Comparison of ENCODE assay signal across 14 cellular contexts in the genomic region with DNA sequence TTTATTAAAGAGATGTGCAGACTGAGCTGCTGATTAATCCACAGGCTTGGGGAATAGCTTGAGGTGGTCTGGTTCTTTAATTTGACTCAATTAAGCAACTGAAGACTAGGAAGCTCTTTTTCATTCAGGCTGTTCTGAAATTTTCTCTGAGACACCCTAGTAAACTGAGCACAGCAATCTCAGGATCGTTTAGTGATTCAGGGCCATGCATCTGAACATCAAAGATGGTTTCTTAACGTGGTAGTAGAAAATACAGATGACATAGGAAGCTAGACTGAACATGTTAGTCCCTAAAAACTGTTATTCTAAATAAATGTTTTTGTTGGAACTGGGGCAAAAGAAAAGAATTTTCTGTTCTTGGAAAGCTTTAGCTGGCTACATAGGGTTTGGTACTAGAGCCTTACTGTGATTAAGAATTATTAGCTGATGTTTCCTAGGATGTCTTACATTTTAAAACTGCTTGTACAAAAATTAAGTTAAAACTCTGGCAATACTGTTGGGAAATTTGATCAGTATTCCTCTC.
DNase-seq lines count a peak whose midpoint lies in the region; ATAC-seq and TF ChIP-seq lines count a peak whose summit lies in the region.
"Had no signal": no experiment of that assay in that cellular context is flagged by ENCODE, and none has a peak within 500 bp of the region (broad histone marks: within the 10 kb centered on the region; RNA-seq: fewer than 3 reads in every experiment).

No MANE protein-coding gene starts in this region.

- no peak for TF ChIP-seq POLR2A in esophagus muscularis mucosa (IDR thresholded peaks at IDR 0.05; ENCODE audit: low read depth)

- ATAC-seq in activated T-helper 17 cell treated with anti-CD3 and anti-CD28 coated beads, Interleukin-2, amount 50 U/mL, for 72 hours (replicated peaks) = peak; percentile 56
- ATAC-seq in stimulated activated effector memory CD8-positive, alpha-beta T cell treated with anti-CD3 and anti-CD28 coated beads, Interleukin-12 subunit alpha, Interleukin-12 subunit beta, amount 100 ng/mL, for 72 hours = peak; percentile 62
- no peak for ATAC-seq in HG02973 (IDR thresholded peaks at IDR 0.05; ENCODE audit: unreplicated experiment)
- ATAC-seq: A549, left lung had no signal

- peaks cover 4% of the 10 kb centered on the region for H3K9me3 Mint-ChIP-seq in activated CD4-positive, alpha-beta T cell treated with anti-CD3 and anti-CD28 coated beads, Interleukin-2, amount 10 ng/mL, durations not matched to agents 24 days and 14 days
- H3K9me3 Mint-ChIP-seq in activated T-helper 17 cell treated with anti-CD3 and anti-CD28 coated beads, Interleukin-2, amount 50 U/mL, for 72 hours = no peaks in the 10 kb centered on the region
- no peaks in the 10 kb centered on the region for H3K9me3 Mint-ChIP-seq in stimulated activated effector memory CD8-positive, alpha-beta T cell treated with anti-CD3 and anti-CD28 coated beads, Interleukin-12 subunit alpha, Interleukin-12 subunit beta, amount 100 ng/mL, for 72 hours
- H3K9me3 Mint-ChIP-seq: CD8-positive, alpha-beta memory T cell had no signal

- H3K4me3 ChIP-seq in esophagus muscularis mucosa (no peak overlapping the region), HAP-1 (no peak overlapping the region)
- H3K4me3 ChIP-seq: A549, adrenal gland, left lung had no signal

- peak overlapping the region; percentile 97 for H3K27ac Mint-ChIP-seq in activated CD4-positive, alpha-beta T cell treated with anti-CD3 and anti-CD28 coated beads, Interleukin-2, amount 10 ng/mL, durations not matched to agents 24 days and 14 days
- peak overlapping the region; percentile 99 for H3K27ac Mint-ChIP-seq in activated T-helper 17 cell treated with anti-CD3 and anti-CD28 coated beads, Interleukin-2, amount 50 U/mL, for 72 hours
- peak overlapping the region; percentile 96 for H3K27ac Mint-ChIP-seq in stimulated activated effector memory CD8-positive, alpha-beta T cell treated with anti-CD3 and anti-CD28 coated beads, Interleukin-12 subunit alpha, Interleukin-12 subunit beta, amount 100 ng/mL, for 72 hours

- no peaks in the 10 kb centered on the region for H3K27me3 Mint-ChIP-seq in activated CD4-positive, alpha-beta T cell treated with anti-CD3 and anti-CD28 coated beads, Interleukin-2, amount 10 ng/mL, durations not matched to agents 24 days and 14 days
- no peaks in the 10 kb centered on the region for H3K27me3 Mint-ChIP-seq in activated T-helper 17 cell treated with anti-CD3 and anti-CD28 coated beads, Interleukin-2, amount 50 U/mL, for 72 hours
- H3K27me3 Mint-ChIP-seq: CD8-positive, alpha-beta memory T cell had no signal

- TF ChIP-seq EP300 in esophagus muscularis mucosa (IDR thresholded peaks at IDR 0.05) = no peak

- peak overlapping the region; percentile 56 to 88 (median 86) for H3K27ac ChIP-seq in esophagus muscularis mucosa (replicated peaks in 1 of 4)
- H3K27ac ChIP-seq: adrenal gland had no signal

- H3K36me3 ChIP-seq in esophagus muscularis mucosa (peaks cover 14 to 54% (median 33%) of the 10 kb centered on the region in 4 donors), HAP-1 (replicated peaks) (no peaks in the 10 kb centered on the region)

- H3K9me3 ChIP-seq in esophagus muscularis mucosa (no peaks in the 10 kb centered on the region), HAP-1 (no peaks in the 10 kb centered on the region)
- H3K9me3 ChIP-seq: A549, adrenal gland, left lung had no signal

- TF ChIP-seq CTCF in esophagus muscularis mucosa (IDR thresholded peaks at IDR 0.05) = no peak

- H3K36me3 Mint-ChIP-seq in activated CD4-positive, alpha-beta T cell treated with anti-CD3 and anti-CD28 coated beads, Interleukin-2, amount 10 ng/mL, durations not matched to agents 24 days and 14 days (ENCODE audit: low read depth) = peaks cover 5% of the 10 kb centered on the region
- peaks cover 44% of the 10 kb centered on the region for H3K36me3 Mint-ChIP-seq in activated T-helper 17 cell treated with anti-CD3 and anti-CD28 coated beads, Interleukin-2, amount 50 U/mL, for 72 hours (ENCODE audit: low read depth)
- H3K36me3 Mint-ChIP-seq in stimulated activated effector memory CD8-positive, alpha-beta T cell treated with anti-CD3 and anti-CD28 coated beads, Interleukin-12 subunit alpha, Interleukin-12 subunit beta, amount 100 ng/mL, for 72 hours = peaks cover 6% of the 10 kb centered on the region
- H3K36me3 Mint-ChIP-seq: CD8-positive, alpha-beta memory T cell had no signal

- H3K4me1 ChIP-seq in esophagus muscularis mucosa (peaks cover 22 to 62% (median 41%) of the 10 kb centered on the region in 4 donors), HAP-1 (peaks cover 5% of the 10 kb centered on the region; the same call in 1 of the 2 replicates)

- 74% methylated on average over 2 of the region's 2 CpGs for WGBS in esophagus muscularis mucosa

- intact Hi-C loops in activated CD4-positive, alpha-beta T cell treated with anti-CD3 and anti-CD28 coated beads, Interleukin-2, amount 10 ng/mL, durations not matched to agents 24 days and 14 days (cut with micrococcal nuclease) = no loop called here
- intact Hi-C loops in esophagus muscularis mucosa (cut with DNase I) = loop anchor here (5.0 kb wide), 1 partner anchor 37 kb away; no protein-coding TSS in a partner anchor

- no peaks in the 10 kb centered on the region for H3K27me3 ChIP-seq in esophagus muscularis mucosa
- H3K27me3 ChIP-seq in HAP-1 (ENCODE audit: low read depth) = no peaks in the 10 kb centered on the region
- H3K27me3 ChIP-seq: adrenal gland, left lung had no signal

- in situ Hi-C loops in HAP-1 (cut with MboI; ENCODE audit: low sequenced_read_pairs) = loop anchor here (25.0 kb wide), 1 partner anchor 307 kb away; no protein-coding TSS in a partner anchor

- peaks cover 38% of the 10 kb centered on the region for H3K4me1 Mint-ChIP-seq in activated CD4-positive, alpha-beta T cell treated with anti-CD3 and anti-CD28 coated beads, Interleukin-2, amount 10 ng/mL, durations not matched to agents 24 days and 14 days
- peaks cover 20% of the 10 kb centered on the region for H3K4me1 Mint-ChIP-seq in activated T-helper 17 cell treated with anti-CD3 and anti-CD28 coated beads, Interleukin-2, amount 50 U/mL, for 72 hours
- H3K4me1 Mint-ChIP-seq in stimulated activated effector memory CD8-positive, alpha-beta T cell treated with anti-CD3 and anti-CD28 coated beads, Interleukin-12 subunit alpha, Interleukin-12 subunit beta, amount 100 ng/mL, for 72 hours = peaks cover 25% of the 10 kb centered on the region

- DNase-seq in activated CD4-positive, alpha-beta T cell treated with anti-CD3 and anti-CD28 coated beads, Interleukin-2, amount 10 ng/mL, durations not matched to agents 24 days and 14 days = no peak
- DNase-seq in activated CD4-positive, alpha-beta T cell treated with anti-CD3 and anti-CD28 coated beads for 1 hour = no peak
- DNase-seq in esophagus muscularis mucosa (ENCODE audit: extremely low spot score) = no peak
- no peak for DNase-seq in stimulated activated effector memory CD8-positive, alpha-beta T cell treated with anti-CD3 and anti-CD28 coated beads, Interleukin-12 subunit alpha, Interleukin-12 subunit beta, amount 100 ng/mL, for 72 hours (ENCODE audit: low spot score in 2 of 2)
- no peak for DNase-seq in stimulated activated CD4-positive, alpha-beta T cell treated with anti-CD3 and anti-CD28 coated beads, Interleukin-15, amount 100 ng/mL, for 24 hours
- DNase-seq in HAP-1 (ENCODE audit: low spot score in 2 of 2) = no peak
- DNase-seq: adrenal gland, left lung, NCI-H2171, T-helper 9 cell had no signal

- H3K4me3 Mint-ChIP-seq in activated CD4-positive, alpha-beta T cell treated with anti-CD3 and anti-CD28 coated beads, Interleukin-2, amount 10 ng/mL, durations not matched to agents 24 days and 14 days = peak overlapping the region; percentile 52
- peak overlapping the region; percentile 76 for H3K4me3 Mint-ChIP-seq in activated T-helper 17 cell treated with anti-CD3 and anti-CD28 coated beads, Interleukin-2, amount 50 U/mL, for 72 hours
- peak overlapping the region; percentile 59 for H3K4me3 Mint-ChIP-seq in stimulated activated effector memory CD8-positive, alpha-beta T cell treated with anti-CD3 and anti-CD28 coated beads, Interleukin-12 subunit alpha, Interleukin-12 subunit beta, amount 100 ng/mL, for 72 hours
